In the genomic region with DNA sequence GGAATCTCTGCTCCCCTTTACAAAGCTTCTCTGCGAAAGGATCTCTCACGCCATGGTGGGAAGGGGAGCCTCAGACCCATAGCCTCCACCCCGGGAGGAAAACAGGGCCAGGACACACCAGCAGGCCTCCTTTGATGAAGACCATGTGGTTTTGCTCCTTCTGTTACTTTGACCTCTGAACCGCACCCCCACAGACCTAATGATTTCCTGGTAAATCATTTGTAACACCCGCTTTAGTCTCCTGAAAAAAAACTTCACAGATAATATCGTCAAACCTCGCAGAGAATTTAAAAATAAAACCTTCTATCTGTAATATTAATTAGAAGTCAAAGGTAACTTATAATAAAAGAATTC, we compare ENCODE assay signal across 2 cellular contexts.
TF ChIP-seq lines count a peak whose summit lies in the region.

No MANE protein-coding gene starts in this region.

TF ChIP-seq in SK-N-SH, 30 proteins besides CTCF, POLR2A, EP300 and RAD21 (continued from another document):
- TF ChIP-seq, protein P1, sequence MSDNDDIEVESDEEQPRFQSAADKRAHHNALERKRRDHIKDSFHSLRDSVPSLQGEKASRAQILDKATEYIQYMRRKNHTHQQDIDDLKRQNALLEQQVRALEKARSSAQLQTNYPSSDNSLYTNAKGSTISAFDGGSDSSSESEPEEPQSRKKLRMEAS (IDR thresholded peaks at IDR 0.05; ENCODE audit: low read depth): no peak
- no peak for TF ChIP-seq RFX5 (IDR thresholded peaks at IDR 0.05; ENCODE audit: low read length)
- TF ChIP-seq, protein P2, sequence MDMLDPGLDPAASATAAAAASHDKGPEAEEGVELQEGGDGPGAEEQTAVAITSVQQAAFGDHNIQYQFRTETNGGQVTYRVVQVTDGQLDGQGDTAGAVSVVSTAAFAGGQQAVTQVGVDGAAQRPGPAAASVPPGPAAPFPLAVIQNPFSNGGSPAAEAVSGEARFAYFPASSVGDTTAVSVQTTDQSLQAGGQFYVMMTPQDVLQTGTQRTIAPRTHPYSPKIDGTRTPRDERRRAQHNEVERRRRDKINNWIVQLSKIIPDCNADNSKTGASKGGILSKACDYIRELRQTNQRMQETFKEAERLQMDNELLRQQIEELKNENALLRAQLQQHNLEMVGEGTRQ (IDR thresholded peaks at IDR 0.05; ENCODE audit: borderline replicate concordance, low read depth, low read length): no peak
- no peak for TF ChIP-seq EZH2phosphoT487 (IDR thresholded peaks at IDR 0.05; ENCODE audit: borderline replicate concordance, low read depth)
- no peak for TF ChIP-seq TCF12 (IDR thresholded peaks at IDR 0.05)
- no peak for TF ChIP-seq SIN3A (IDR thresholded peaks at IDR 0.05; ENCODE audit: borderline replicate concordance, low read depth, low read length)
- TF ChIP-seq GATA2 (CRISPR knock-in tag; IDR thresholded peaks at IDR 0.05): no peak
- no peak for TF ChIP-seq TEAD4 (IDR thresholded peaks at IDR 0.05; ENCODE audit: borderline replicate concordance, insufficient read depth)
- TF ChIP-seq JUND (IDR thresholded peaks at IDR 0.05): no peak

TF ChIP-seq in SK-N-SH treated with all-trans-retinoic acid at 6 μM for 48 hours, 23 proteins besides CTCF, POLR2A, EP300 and RAD21 (continued from another document):
- TF ChIP-seq, protein P3, sequence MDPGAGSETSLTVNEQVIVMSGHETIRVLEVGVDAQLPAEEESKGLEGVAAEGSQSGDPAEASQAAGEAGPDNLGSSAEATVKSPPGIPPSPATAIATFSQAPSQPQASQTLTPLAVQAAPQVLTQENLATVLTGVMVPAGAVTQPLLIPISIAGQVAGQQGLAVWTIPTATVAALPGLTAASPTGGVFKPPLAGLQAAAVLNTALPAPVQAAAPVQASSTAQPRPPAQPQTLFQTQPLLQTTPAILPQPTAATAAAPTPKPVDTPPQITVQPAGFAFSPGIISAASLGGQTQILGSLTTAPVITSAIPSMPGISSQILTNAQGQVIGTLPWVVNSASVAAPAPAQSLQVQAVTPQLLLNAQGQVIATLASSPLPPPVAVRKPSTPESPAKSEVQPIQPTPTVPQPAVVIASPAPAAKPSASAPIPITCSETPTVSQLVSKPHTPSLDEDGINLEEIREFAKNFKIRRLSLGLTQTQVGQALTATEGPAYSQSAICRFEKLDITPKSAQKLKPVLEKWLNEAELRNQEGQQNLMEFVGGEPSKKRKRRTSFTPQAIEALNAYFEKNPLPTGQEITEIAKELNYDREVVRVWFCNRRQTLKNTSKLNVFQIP (CRISPR knock-in tag; IDR thresholded peaks at IDR 0.05; ENCODE audit: borderline replicate concordance, low read depth): no peak
